In genomic region chr12:131340616-131341210, GRCh38 we compare ENCODE assay signal across 24 cellular contexts.
"Had no signal": no experiment of that assay in that cellular context is flagged by ENCODE, and none has a peak within 500 bp of the region (broad histone marks: within the 10 kb centered on the region; RNA-seq: fewer than 3 reads in every experiment).

No MANE protein-coding gene starts in this region.

- H3K9me3 ChIP-seq: adrenal gland, MG63, Peyer's patch, SJCRH30, SK-N-SH had no signal

- H3K27me3 ChIP-seq: adrenal gland, MG63, Peyer's patch, SJCRH30 had no signal

- H3K36me3 ChIP-seq: adrenal gland, MG63, Peyer's patch, SJCRH30, WERI-Rb-1 had no signal

- H3K36me3 Mint-ChIP-seq: activated naive CD8-positive, alpha-beta T cell treated with anti-CD3 and anti-CD28 coated beads, Interleukin-2, amount 10 ng/mL, durations not matched to agents 7 days and 5 days had no signal

- DNase-seq: activated CD4-positive, alpha-beta T cell treated with anti-CD3 and anti-CD28 coated beads for 4 hours; activated CD8-positive, alpha-beta T cell treated with anti-CD3 and anti-CD28 coated beads for 36 hours; activated naive CD4-positive, alpha-beta T cell treated with anti-CD3 and anti-CD28 coated beads, Interleukin-2, amount 50 U/mL, for 16 hours; activated naive CD8-positive, alpha-beta T cell treated with anti-CD3 and anti-CD28 coated beads, Interleukin-2, amount 10 ng/mL, durations not matched to agents 7 days and 5 days; activated T-cell treated with anti-CD3 and anti-CD28 coated beads for 4 hours; activated T-cell treated with anti-CD3 and anti-CD28 coated beads, Interleukin-2, amount 50 U/mL, for 48 hours; adrenal gland; anterior cingulate cortex; MG63; MV-4-11; NCI-H1092 treated with DMSO at 0.1 percent for 48 hours; NCI-H1417 treated with DMSO at 0.1 percent for 48 hours; NCI-H1694; NCI-H2029; NCI-H510A treated with DMSO at 0.1 percent for 48 hours; NCI-H69; Peyer's patch; Right ventricle myocardium superior; SJCRH30; SK-N-SH; T-helper 1 cell; WERI-Rb-1 had no signal

- H3K9ac ChIP-seq: SK-N-SH had no signal

- H3K4me1 ChIP-seq: adrenal gland, Peyer's patch, SJCRH30 had no signal

- H3K4me3 ChIP-seq: adrenal gland, MG63, Peyer's patch, SJCRH30 had no signal

- H3K27ac ChIP-seq: adrenal gland, Peyer's patch, RWPE1, SJCRH30, WERI-Rb-1 had no signal

- H3K9me3 Mint-ChIP-seq: activated naive CD8-positive, alpha-beta T cell treated with anti-CD3 and anti-CD28 coated beads, Interleukin-2, amount 10 ng/mL, durations not matched to agents 7 days and 5 days; activated T-helper 17 cell treated with anti-CD3 and anti-CD28 coated beads, Interleukin-2, amount 50 U/mL, for 72 hours had no signal

- H3K27me3 Mint-ChIP-seq: activated CD8-positive, alpha-beta T cell treated with anti-CD3 and anti-CD28 coated beads for 36 hours; activated naive CD8-positive, alpha-beta T cell treated with anti-CD3 and anti-CD28 coated beads, Interleukin-2, amount 10 ng/mL, durations not matched to agents 7 days and 5 days; activated T-helper 17 cell treated with anti-CD3 and anti-CD28 coated beads, Interleukin-2, amount 50 U/mL, for 72 hours had no signal

- H3K4me1 Mint-ChIP-seq: activated naive CD8-positive, alpha-beta T cell treated with anti-CD3 and anti-CD28 coated beads, Interleukin-2, amount 10 ng/mL, durations not matched to agents 7 days and 5 days; activated T-helper 17 cell treated with anti-CD3 and anti-CD28 coated beads, Interleukin-2, amount 50 U/mL, for 72 hours had no signal

- H3K27ac Mint-ChIP-seq: activated CD8-positive, alpha-beta T cell treated with anti-CD3 and anti-CD28 coated beads for 36 hours; activated naive CD8-positive, alpha-beta T cell treated with anti-CD3 and anti-CD28 coated beads, Interleukin-2, amount 10 ng/mL, durations not matched to agents 7 days and 5 days; activated T-helper 17 cell treated with anti-CD3 and anti-CD28 coated beads, Interleukin-2, amount 50 U/mL, for 72 hours had no signal

- H3K4me3 Mint-ChIP-seq: activated CD8-positive, alpha-beta T cell treated with anti-CD3 and anti-CD28 coated beads for 36 hours; activated naive CD8-positive, alpha-beta T cell treated with anti-CD3 and anti-CD28 coated beads, Interleukin-2, amount 10 ng/mL, durations not matched to agents 7 days and 5 days; activated T-helper 17 cell treated with anti-CD3 and anti-CD28 coated beads, Interleukin-2, amount 50 U/mL, for 72 hours had no signal

- H3K4me2 ChIP-seq: SK-N-SH had no signal
